ENCODE assay signal across 1 cellular context in genomic region chr18:46293699-46294300, GRCh38.
TF ChIP-seq lines count a peak whose summit lies in the region.

No MANE protein-coding gene starts in this region.

TF ChIP-seq in GM23338, 12 proteins besides CTCF, POLR2A, EP300 and RAD21 (continued from another document):
- TF ChIP-seq, protein P1, sequence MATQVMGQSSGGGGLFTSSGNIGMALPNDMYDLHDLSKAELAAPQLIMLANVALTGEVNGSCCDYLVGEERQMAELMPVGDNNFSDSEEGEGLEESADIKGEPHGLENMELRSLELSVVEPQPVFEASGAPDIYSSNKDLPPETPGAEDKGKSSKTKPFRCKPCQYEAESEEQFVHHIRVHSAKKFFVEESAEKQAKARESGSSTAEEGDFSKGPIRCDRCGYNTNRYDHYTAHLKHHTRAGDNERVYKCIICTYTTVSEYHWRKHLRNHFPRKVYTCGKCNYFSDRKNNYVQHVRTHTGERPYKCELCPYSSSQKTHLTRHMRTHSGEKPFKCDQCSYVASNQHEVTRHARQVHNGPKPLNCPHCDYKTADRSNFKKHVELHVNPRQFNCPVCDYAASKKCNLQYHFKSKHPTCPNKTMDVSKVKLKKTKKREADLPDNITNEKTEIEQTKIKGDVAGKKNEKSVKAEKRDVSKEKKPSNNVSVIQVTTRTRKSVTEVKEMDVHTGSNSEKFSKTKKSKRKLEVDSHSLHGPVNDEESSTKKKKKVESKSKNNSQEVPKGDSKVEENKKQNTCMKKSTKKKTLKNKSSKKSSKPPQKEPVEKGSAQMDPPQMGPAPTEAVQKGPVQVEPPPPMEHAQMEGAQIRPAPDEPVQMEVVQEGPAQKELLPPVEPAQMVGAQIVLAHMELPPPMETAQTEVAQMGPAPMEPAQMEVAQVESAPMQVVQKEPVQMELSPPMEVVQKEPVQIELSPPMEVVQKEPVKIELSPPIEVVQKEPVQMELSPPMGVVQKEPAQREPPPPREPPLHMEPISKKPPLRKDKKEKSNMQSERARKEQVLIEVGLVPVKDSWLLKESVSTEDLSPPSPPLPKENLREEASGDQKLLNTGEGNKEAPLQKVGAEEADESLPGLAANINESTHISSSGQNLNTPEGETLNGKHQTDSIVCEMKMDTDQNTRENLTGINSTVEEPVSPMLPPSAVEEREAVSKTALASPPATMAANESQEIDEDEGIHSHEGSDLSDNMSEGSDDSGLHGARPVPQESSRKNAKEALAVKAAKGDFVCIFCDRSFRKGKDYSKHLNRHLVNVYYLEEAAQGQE (IDR thresholded peaks at IDR 0.05; ENCODE audit: unreplicated experiment) = no peak
- no peak for TF ChIP-seq EZH2 (IDR thresholded peaks at IDR 0.05; ENCODE audit: low read depth, unreplicated experiment)
- no peak for TF ChIP-seq EZH2phosphoT487 (IDR thresholded peaks at IDR 0.05; ENCODE audit: unreplicated experiment)
- TF ChIP-seq POLR2AphosphoS5 (IDR thresholded peaks at IDR 0.05; ENCODE audit: low read depth) = no peak
- TF ChIP-seq ZNF114 (CRISPR knock-in tag; IDR thresholded peaks at IDR 0.05) = no peak
- no peak for TF ChIP-seq ETS1 (IDR thresholded peaks at IDR 0.05)
- no peak for TF ChIP-seq STAT1 (IDR thresholded peaks at IDR 0.05; ENCODE audit: unreplicated experiment)
- no peak for TF ChIP-seq CREB1 (CRISPR knock-in tag; IDR thresholded peaks at IDR 0.05; ENCODE audit: low read depth)
TF ChIP-seq in GM23338: peak in this region for 0.
